In the genomic region with DNA sequence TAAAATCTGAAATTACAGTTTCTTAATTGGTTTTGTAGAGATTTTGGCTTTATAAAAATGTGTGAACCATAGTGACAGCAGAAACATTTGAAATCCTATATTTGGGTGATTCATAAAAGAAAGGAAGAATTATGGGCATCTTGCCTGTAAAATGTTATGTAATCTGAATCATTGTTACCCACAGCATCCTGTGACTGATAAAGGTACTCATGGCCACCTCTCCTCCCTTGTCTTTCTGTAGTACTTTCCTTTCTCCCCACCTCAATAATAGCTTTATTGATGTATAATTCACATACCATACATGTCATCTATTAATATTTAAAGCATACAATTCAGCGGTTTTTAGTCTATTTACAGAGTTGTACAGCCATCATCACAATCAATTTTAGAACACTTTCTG, we compare ENCODE assay signal across 6 cellular contexts. TPM values are rescaled to one million over a fixed set of nuclear protein-coding genes. Genes with fewer than 3 reads are reported as not detected.
"Had no signal": no experiment of that assay in that cellular context is flagged by ENCODE, and none has a peak within 500 bp of the region (broad histone marks: within the 10 kb centered on the region; RNA-seq: fewer than 3 reads in every experiment).

No MANE protein-coding gene starts in this region.

RNA-seq across cellular contexts. Expression of gene TBC1D3G, which starts 28.5 kb away (rescaled TPM):
- total RNA-seq: M059J, PC-9, Right ventricle myocardium superior, RPMI7951, SJSA1 had no signal
- polyA plus RNA-seq: SK-N-SH had no signal

RNA-seq across cellular contexts. Expression of gene TBC1D3I, which starts 30.8 kb away (rescaled TPM):
- total RNA-seq: RPMI7951, SJSA1 had no signal
- polyA plus RNA-seq: SK-N-SH had no signal
